Comparison of ENCODE assay signal across 28 cellular contexts in the genomic region with DNA sequence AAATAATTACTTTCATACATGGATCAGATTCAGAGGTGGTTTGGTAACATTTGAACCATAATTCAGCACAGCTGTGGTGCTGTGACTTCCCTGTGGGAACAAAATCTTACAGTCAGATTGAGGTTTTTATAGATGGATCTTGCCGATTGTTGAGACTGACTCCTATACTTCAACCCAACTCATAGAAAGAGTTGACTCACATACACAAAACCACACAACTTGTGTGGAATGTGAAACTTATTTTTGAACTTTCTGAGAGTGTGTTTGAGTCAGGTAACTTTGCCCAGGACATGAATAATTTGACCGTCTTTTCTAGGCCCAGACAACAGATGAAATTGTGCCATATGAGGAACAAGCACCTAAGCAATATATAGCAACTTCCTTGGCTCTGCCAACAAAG.
"Had no signal": no experiment of that assay in that cellular context is flagged by ENCODE, and none has a peak within 500 bp of the region (broad histone marks: within the 10 kb centered on the region; RNA-seq: fewer than 3 reads in every experiment).

No MANE protein-coding gene starts in this region.

- H3K4me3 Mint-ChIP-seq: stimulated activated effector memory CD8-positive, alpha-beta T cell treated with anti-CD3 and anti-CD28 coated beads, Interleukin-12 subunit alpha, Interleukin-12 subunit beta, amount 100 ng/mL, for 72 hours; stimulated activated memory B cell treated with anti-CD40 and anti-IgM and Interleukin-4, amounts not matched to agents 10 μg/mL and 1 μg/mL and 100 μg/mL, for 72 hours; stimulated activated naive B cell treated with anti-CD40 and anti-IgM and Interleukin-4, amounts not matched to agents 10 μg/mL and 1 μg/mL and 100 μg/mL, for 72 hours; stimulated activated naive CD8-positive, alpha-beta T cell treated with anti-CD3 and anti-CD28 coated beads, Interleukin-15, amount 100 ng/mL, for 72 hours; stimulated activated naive CD8-positive, alpha-beta T cell treated with anti-CD3 and anti-CD28 coated beads, Interleukin-15, Interleukin-2, amounts not matched to agents 100 ng/mL and 50 ng/mL, for 24 hours; type B pancreatic cell had no signal

- H3K9me3 Mint-ChIP-seq: stimulated activated effector memory CD8-positive, alpha-beta T cell treated with anti-CD3 and anti-CD28 coated beads, Interleukin-12 subunit alpha, Interleukin-12 subunit beta, amount 100 ng/mL, for 72 hours; stimulated activated memory B cell treated with anti-CD40 and anti-IgM and Interleukin-4, amounts not matched to agents 10 μg/mL and 1 μg/mL and 100 μg/mL, for 72 hours; stimulated activated naive B cell treated with anti-CD40 and anti-IgM and Interleukin-4, amounts not matched to agents 10 μg/mL and 1 μg/mL and 100 μg/mL, for 72 hours; stimulated activated naive CD8-positive, alpha-beta T cell treated with anti-CD3 and anti-CD28 coated beads, Interleukin-15, Interleukin-2, amounts not matched to agents 100 ng/mL and 50 ng/mL, for 24 hours; type B pancreatic cell had no signal

- DNase-seq: stimulated activated CD4-positive, alpha-beta T cell treated with anti-CD3 and anti-CD28 coated beads, Interleukin-2, amount 100 ng/mL, for 48 hours; stimulated activated CD4-positive, alpha-beta T cell treated with anti-CD3 and anti-CD28 coated beads, Interleukin-4, amount 100 ng/mL, for 1 hour; stimulated activated CD4-positive, alpha-beta T cell treated with anti-CD3 and anti-CD28 coated beads, Interleukin-4, amount 100 ng/mL, for 24 hours; stimulated activated CD4-positive, alpha-beta T cell treated with anti-CD3 and anti-CD28 coated beads, Interleukin-4, amount 100 ng/mL, for 4 hours; stimulated activated CD8-positive, alpha-beta memory T cell treated with anti-CD3 and anti-CD28 coated beads, Interleukin-4, amount 100 ng/mL, for 48 hours; stimulated activated naive B cell treated with anti-CD40 and anti-IgM and Interleukin-4, amounts not matched to agents 10 μg/mL and 1 μg/mL and 100 μg/mL, for 72 hours; stimulated activated naive CD4-positive, alpha-beta T cell; stimulated activated naive CD4-positive, alpha-beta T cell treated with Interleukin-2 at 50 U/mL for 16 hours; stimulated activated naive CD8-positive, alpha-beta T cell treated with anti-CD3 and anti-CD28 coated beads, Interleukin-15, amount 100 ng/mL, for 72 hours; stimulated activated naive CD8-positive, alpha-beta T cell treated with anti-CD3 and anti-CD28 coated beads, Interleukin-15, Interleukin-2, amounts not matched to agents 100 U/mL and 50 U/mL, for 24 hours; stomach; substantia nigra; testis; thyroid gland; tibial artery; transverse colon; trophoblast cell; upper lobe of left lung; upper lobe of right lung; uterus had no signal

- H3K27ac ChIP-seq: stomach, suprapubic skin, testis, thoracic aorta, thyroid gland, tibial artery, tibial nerve, transverse colon, upper lobe of left lung, upper lobe of right lung, uterus, vagina had no signal

- H3K4me1 Mint-ChIP-seq: stimulated activated effector memory CD8-positive, alpha-beta T cell treated with anti-CD3 and anti-CD28 coated beads, Interleukin-12 subunit alpha, Interleukin-12 subunit beta, amount 100 ng/mL, for 72 hours; stimulated activated memory B cell treated with anti-CD40 and anti-IgM and Interleukin-4, amounts not matched to agents 10 μg/mL and 1 μg/mL and 100 μg/mL, for 72 hours; stimulated activated naive B cell treated with anti-CD40 and anti-IgM and Interleukin-4, amounts not matched to agents 10 μg/mL and 1 μg/mL and 100 μg/mL, for 72 hours; stimulated activated naive CD8-positive, alpha-beta T cell treated with anti-CD3 and anti-CD28 coated beads, Interleukin-15, amount 100 ng/mL, for 72 hours had no signal

- H3K9me3 ChIP-seq: stomach, suprapubic skin, testis, thoracic aorta, thyroid gland, tibial artery, tibial nerve, transverse colon, upper lobe of left lung, upper lobe of right lung, uterus, vagina had no signal

- H3K4me1 ChIP-seq: stomach, suprapubic skin, testis, thyroid gland, tibial artery, tibial nerve, transverse colon, upper lobe of left lung, upper lobe of right lung, uterus, vagina had no signal

- H3K36me3 Mint-ChIP-seq: stimulated activated effector memory CD8-positive, alpha-beta T cell treated with anti-CD3 and anti-CD28 coated beads, Interleukin-12 subunit alpha, Interleukin-12 subunit beta, amount 100 ng/mL, for 72 hours; stimulated activated memory B cell treated with anti-CD40 and anti-IgM and Interleukin-4, amounts not matched to agents 10 μg/mL and 1 μg/mL and 100 μg/mL, for 72 hours; stimulated activated naive B cell treated with anti-CD40 and anti-IgM and Interleukin-4, amounts not matched to agents 10 μg/mL and 1 μg/mL and 100 μg/mL, for 72 hours; type B pancreatic cell had no signal

- H3K27me3 Mint-ChIP-seq: stimulated activated memory B cell treated with anti-CD40 and anti-IgM and Interleukin-4, amounts not matched to agents 10 μg/mL and 1 μg/mL and 100 μg/mL, for 72 hours; stimulated activated naive B cell treated with anti-CD40 and anti-IgM and Interleukin-4, amounts not matched to agents 10 μg/mL and 1 μg/mL and 100 μg/mL, for 72 hours; stimulated activated naive CD8-positive, alpha-beta T cell treated with anti-CD3 and anti-CD28 coated beads, Interleukin-15, amount 100 ng/mL, for 72 hours; stimulated activated naive CD8-positive, alpha-beta T cell treated with anti-CD3 and anti-CD28 coated beads, Interleukin-15, Interleukin-2, amounts not matched to agents 100 ng/mL and 50 ng/mL, for 24 hours; type B pancreatic cell had no signal

- H3K4me3 ChIP-seq: stomach, suprapubic skin, testis, thoracic aorta, thyroid gland, tibial artery, tibial nerve, transverse colon, upper lobe of left lung, upper lobe of right lung, uterus, vagina had no signal

- H3K27me3 ChIP-seq: stomach, suprapubic skin, testis, thyroid gland, tibial artery, tibial nerve, transverse colon, upper lobe of left lung, upper lobe of right lung, uterus, vagina had no signal

- H3K36me3 ChIP-seq: stomach, suprapubic skin, thoracic aorta, thyroid gland, tibial artery, tibial nerve, transverse colon, upper lobe of left lung, upper lobe of right lung, uterus, vagina had no signal

- H3K27ac Mint-ChIP-seq: stimulated activated effector memory CD8-positive, alpha-beta T cell treated with anti-CD3 and anti-CD28 coated beads, Interleukin-12 subunit alpha, Interleukin-12 subunit beta, amount 100 ng/mL, for 72 hours; stimulated activated memory B cell treated with anti-CD40 and anti-IgM and Interleukin-4, amounts not matched to agents 10 μg/mL and 1 μg/mL and 100 μg/mL, for 72 hours; stimulated activated naive B cell treated with anti-CD40 and anti-IgM and Interleukin-4, amounts not matched to agents 10 μg/mL and 1 μg/mL and 100 μg/mL, for 72 hours; stimulated activated naive CD8-positive, alpha-beta T cell treated with anti-CD3 and anti-CD28 coated beads, Interleukin-15, amount 100 ng/mL, for 72 hours; stimulated activated naive CD8-positive, alpha-beta T cell treated with anti-CD3 and anti-CD28 coated beads, Interleukin-15, Interleukin-2, amounts not matched to agents 100 ng/mL and 50 ng/mL, for 24 hours; type B pancreatic cell had no signal

- ATAC-seq: stimulated activated effector memory CD8-positive, alpha-beta T cell treated with anti-CD3 and anti-CD28 coated beads, Interleukin-12 subunit alpha, Interleukin-12 subunit beta, amount 100 ng/mL, for 72 hours; stimulated activated memory B cell treated with anti-CD40 and anti-IgM and Interleukin-4, amounts not matched to agents 10 μg/mL and 1 μg/mL and 100 μg/mL, for 72 hours; stimulated activated naive B cell treated with anti-CD40 and anti-IgM and Interleukin-4, amounts not matched to agents 10 μg/mL and 1 μg/mL and 100 μg/mL, for 72 hours; stimulated activated naive CD8-positive, alpha-beta T cell treated with anti-CD3 and anti-CD28 coated beads, Interleukin-15, amount 100 ng/mL, for 72 hours; stimulated activated naive CD8-positive, alpha-beta T cell treated with anti-CD3 and anti-CD28 coated beads, Interleukin-15, Interleukin-2, amounts not matched to agents 100 U/mL and 50 U/mL, for 24 hours; upper lobe of right lung had no signal
